7 cellular contexts compared by ENCODE assay signal in genomic region chr2:198309673-198310280, GRCh38.
A peak's percentile ranks its signal among the peaks of the same experiment; 100 is the strongest.
DNase-seq lines count a peak whose midpoint lies in the region; ATAC-seq and TF ChIP-seq lines count a peak whose summit lies in the region.

No MANE protein-coding gene starts in this region.

- H3K4me3 ChIP-seq in GM06990 (replicated peaks; ENCODE audit: low read depth, low read length) (no peak overlapping the region), neutrophil (ENCODE audit: low read depth in 1 of 2, low read length in 1 of 2) (no peak overlapping the region), uterus (no peak overlapping the region)

- no peaks in the 10 kb centered on the region for H3K9me3 Mint-ChIP-seq in activated CD4-positive, alpha-beta memory T cell treated with anti-CD3 and anti-CD28 coated beads for 36 hours

- no peaks in the 10 kb centered on the region for H3K4me1 Mint-ChIP-seq in activated CD4-positive, alpha-beta memory T cell treated with anti-CD3 and anti-CD28 coated beads for 36 hours (ENCODE audit: low read depth)

- DNase-seq in GM06990 (ENCODE audit: extremely low read depth, insufficient read length) (no peak), NCI-H345 treated with DMSO at 0.1 percent for 48 hours (lab: John Stamatoyannopoulos, UW; ENCODE audit: unreplicated experiment) (peak; percentile 43), epidermal melanocyte (ENCODE audit: insufficient read length, low spot score) (peak; percentile 57), uterus (no peak)
- DNase-seq in activated CD4-positive, alpha-beta memory T cell treated with anti-CD3 and anti-CD28 coated beads for 36 hours, result peak; percentile 65

- TF ChIP-seq CTCF in GM06990 (IDR thresholded peaks at IDR 0.05; ENCODE audit: insufficient read depth, low read length, poor library complexity, severe bottlenecking) (peak; percentile 79), neutrophil (IDR thresholded peaks at IDR 0.05) (peak; percentile 43), uterus (IDR thresholded peaks at IDR 0.05) (peak; percentile 36 to 71 (median 50))

- H3K27ac Mint-ChIP-seq in activated CD4-positive, alpha-beta memory T cell treated with anti-CD3 and anti-CD28 coated beads for 36 hours, result no peak overlapping the region

- no peaks in the 10 kb centered on the region for H3K9me3 ChIP-seq in neutrophil
- H3K9me3 ChIP-seq in uterus, result no peaks in the 10 kb centered on the region

- intact Hi-C loops in activated CD4-positive, alpha-beta memory T cell treated with anti-CD3 and anti-CD28 coated beads for 36 hours (cut with micrococcal nuclease), result no loop called here
- intact Hi-C loops in uterus (cut with DNase I; ENCODE audit: low total_unique reads), result no loop called here

- ATAC-seq in HG02678 (IDR thresholded peaks at IDR 0.05; ENCODE audit: unreplicated experiment), result peak; percentile 62

- H3K36me3 ChIP-seq in GM06990 (ENCODE audit: control insufficient read depth, insufficient read depth, low read length) (no peaks in the 10 kb centered on the region), neutrophil (no peaks in the 10 kb centered on the region), uterus (peaks cover 0 to 2% of the 10 kb centered on the region in 2 donors)

- H3K27me3 ChIP-seq in GM06990 (replicated peaks; ENCODE audit: control insufficient read depth, insufficient read depth, low read length) (peaks cover 3% of the 10 kb centered on the region; the same call in 1 of the 2 replicates), neutrophil (peaks cover 44% of the 10 kb centered on the region), uterus (peaks cover 0 to 5% of the 10 kb centered on the region in 2 donors)

- POLR2A ChIA-PET in activated CD4-positive, alpha-beta memory T cell treated with anti-CD3 and anti-CD28 coated beads for 36 hours (lab: Charles Lee), result no interaction called here

- no peak for TF ChIP-seq POLR2A in uterus (IDR thresholded peaks at IDR 0.05)

- H3K27ac ChIP-seq in neutrophil (no peak overlapping the region), uterus (no peak overlapping the region)

- H3K36me3 Mint-ChIP-seq in activated CD4-positive, alpha-beta memory T cell treated with anti-CD3 and anti-CD28 coated beads for 36 hours, result no peaks in the 10 kb centered on the region

- H3K4me3 Mint-ChIP-seq in activated CD4-positive, alpha-beta memory T cell treated with anti-CD3 and anti-CD28 coated beads for 36 hours, result no peak overlapping the region

- H3K27me3 Mint-ChIP-seq in activated CD4-positive, alpha-beta memory T cell treated with anti-CD3 and anti-CD28 coated beads for 36 hours, result peaks cover 21% of the 10 kb centered on the region

- H3K4me1 ChIP-seq in neutrophil (ENCODE audit: control insufficient read depth in 1 of 2, insufficient read depth in 1 of 2, low read depth in 1 of 2, low read length in 1 of 2), result no peaks in the 10 kb centered on the region
- no peaks in the 10 kb centered on the region for H3K4me1 ChIP-seq in uterus

- CTCF ChIA-PET in activated CD4-positive, alpha-beta memory T cell treated with anti-CD3 and anti-CD28 coated beads for 36 hours (lab: Charles Lee), result interaction anchor here (0.8 to 1.8 kb wide), 19 partner anchors 9 to 1430 kb away, joined by 3 to 11 read pairs (median 4); no protein-coding TSS in a partner anchor

Comparison
In these comparisons a context has a peak if more than half of its experiments do, and no peak if none do; other contexts are left out.
1. DNase-seq: peak in NCI-H345 treated with DMSO at 0.1 percent for 48 hours (single experiment), activated CD4-positive, alpha-beta memory T cell treated with anti-CD3 and anti-CD28 coated beads for 36 hours (single experiment) and epidermal melanocyte (single experiment); none in GM06990 (single experiment) and uterus (0 of 2).
2. Peak in every context shown above with its lines, with median percentiles within 50 percentile points of each other: CTCF ChIP-seq.